Comparison of ENCODE assay signal across 1 cellular context in the genomic region with DNA sequence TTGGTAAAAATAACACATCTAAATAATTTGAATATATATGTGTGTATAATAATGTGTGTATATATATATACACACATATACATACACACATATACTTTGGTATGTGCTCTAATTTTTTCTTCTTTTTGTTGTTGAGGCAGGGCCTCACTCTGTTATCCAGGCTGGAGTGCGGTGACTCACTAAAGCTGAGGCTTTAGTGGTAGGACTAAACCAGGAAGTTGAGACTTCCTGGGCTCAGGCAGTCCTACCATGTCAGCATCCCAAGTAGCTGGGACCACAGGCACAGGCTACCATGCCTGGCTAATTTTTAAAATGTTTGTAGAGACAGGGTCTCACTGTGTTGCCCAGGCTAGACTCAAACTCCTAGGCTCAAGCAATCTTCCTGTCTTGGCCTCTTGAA.
TF ChIP-seq lines count a peak whose summit lies in the region.

No MANE protein-coding gene starts in this region.

TF ChIP-seq in IMR-90, 13 proteins besides CTCF, POLR2A, EP300 and RAD21 (continued from another document):
- no peak for TF ChIP-seq MXI1 (IDR thresholded peaks at IDR 0.05; ENCODE audit: borderline replicate concordance, low read depth, low read length)
- TF ChIP-seq CEBPB (IDR thresholded peaks at IDR 0.05; ENCODE audit: low read depth, low read length) = no peak
- no peak for TF ChIP-seq CHD1 (IDR thresholded peaks at IDR 0.05; ENCODE audit: low read depth, low read length)
- no peak for TF ChIP-seq SMC3 (IDR thresholded peaks at IDR 0.05; ENCODE audit: low read depth, low read length)
- TF ChIP-seq, protein P1, sequence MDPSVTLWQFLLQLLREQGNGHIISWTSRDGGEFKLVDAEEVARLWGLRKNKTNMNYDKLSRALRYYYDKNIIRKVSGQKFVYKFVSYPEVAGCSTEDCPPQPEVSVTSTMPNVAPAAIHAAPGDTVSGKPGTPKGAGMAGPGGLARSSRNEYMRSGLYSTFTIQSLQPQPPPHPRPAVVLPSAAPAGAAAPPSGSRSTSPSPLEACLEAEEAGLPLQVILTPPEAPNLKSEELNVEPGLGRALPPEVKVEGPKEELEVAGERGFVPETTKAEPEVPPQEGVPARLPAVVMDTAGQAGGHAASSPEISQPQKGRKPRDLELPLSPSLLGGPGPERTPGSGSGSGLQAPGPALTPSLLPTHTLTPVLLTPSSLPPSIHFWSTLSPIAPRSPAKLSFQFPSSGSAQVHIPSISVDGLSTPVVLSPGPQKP (IDR thresholded peaks at IDR 0.05; ENCODE audit: borderline replicate concordance, low read depth, low read length) = no peak
TF ChIP-seq in IMR-90: peak in this region for 0.
